8 cellular contexts compared by ENCODE assay signal in the genomic region with DNA sequence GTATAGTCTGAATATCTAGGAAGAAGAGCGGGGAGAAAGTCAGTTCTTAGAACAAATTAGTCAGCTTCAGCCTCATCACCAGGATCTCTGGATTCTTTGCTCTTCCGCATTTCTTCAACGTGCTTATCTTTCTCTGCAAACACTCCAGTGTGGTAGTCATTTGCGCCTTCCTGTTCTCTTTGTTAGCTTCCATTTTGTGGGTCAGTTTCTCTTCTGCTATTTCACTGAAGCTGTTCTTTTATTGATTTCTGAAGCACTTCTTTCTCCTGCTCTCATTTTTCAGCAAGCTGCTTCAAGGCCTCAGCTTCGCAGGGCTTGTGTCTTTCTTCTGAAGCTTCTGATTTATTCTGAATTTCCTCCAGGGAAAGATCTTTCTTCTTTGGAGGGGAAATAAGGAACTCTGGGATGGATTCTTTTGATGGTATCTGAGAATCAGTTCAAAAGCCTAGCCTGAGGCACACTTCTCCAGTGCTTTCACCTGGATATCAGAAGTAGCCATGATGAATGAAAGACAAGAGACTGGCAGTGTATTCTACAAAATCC. TPM values are rescaled to one million over a fixed set of nuclear protein-coding genes. Genes with fewer than 3 reads are reported as not detected.
DNase-seq lines count a peak whose midpoint lies in the region; ATAC-seq and TF ChIP-seq lines count a peak whose summit lies in the region.

No MANE protein-coding gene starts in this region.

- H3K4ac ChIP-seq in IMR-90 (ENCODE audit: low read depth, low read length), result no peak overlapping the region

- no peak for TF ChIP-seq POLR2A in IMR-90 (IDR thresholded peaks at IDR 0.05; ENCODE audit: low read depth, low read length)

- H3K4me1 ChIP-seq in IMR-90 (ENCODE audit: control insufficient read depth, insufficient read depth, low read length), result no peaks in the 10 kb centered on the region
- peaks cover 10% of the 10 kb centered on the region for H3K4me1 ChIP-seq in smooth muscle cell (ENCODE audit: low read depth)

- H3K14ac ChIP-seq in IMR-90 (replicated peaks; ENCODE audit: low read depth, low read length), result no peak overlapping the region

- no peak overlapping the region for H2BK15ac ChIP-seq in IMR-90 (ENCODE audit: low read depth, low read length)

- H3K36me3 ChIP-seq in IMR-90 (ENCODE audit: control insufficient read depth, insufficient read depth, low read length), result no peaks in the 10 kb centered on the region
- no peaks in the 10 kb centered on the region for H3K36me3 ChIP-seq in smooth muscle cell (ENCODE audit: low read depth)

- H3K4me3 Mint-ChIP-seq in dendritic cell treated with granulocyte-macrophage colony-stimulating factor and Interleukin-4, amounts not matched to agents 40 ng/mL and 50 ng/mL, for 4 days, result peak overlapping the region; percentile 64

- H3K27ac Mint-ChIP-seq in dendritic cell treated with granulocyte-macrophage colony-stimulating factor and Interleukin-4, amounts not matched to agents 40 ng/mL and 50 ng/mL, for 4 days, result peak overlapping the region; percentile 95

- ATAC-seq in GM19455 (IDR thresholded peaks at IDR 0.05; ENCODE audit: unreplicated experiment) (peak; percentile 76), IMR-90 (ENCODE audit: low read depth) (no peak; the same call in none of the 2 replicates), SK-N-SH treated with all-trans-retinoic acid at 6 μM for 48 hours (no peak), HG03457 (IDR thresholded peaks at IDR 0.05; ENCODE audit: unreplicated experiment) (no peak)

- TF ChIP-seq RAD21 in IMR-90 (IDR thresholded peaks at IDR 0.05; ENCODE audit: low read length), result no peak

- intact Hi-C loops in IMR-90 (cut with micrococcal nuclease), result no loop called here
- intact Hi-C loops in dendritic cell treated with granulocyte-macrophage colony-stimulating factor and Interleukin-4, amounts not matched to agents 40 ng/mL and 50 ng/mL, for 4 days (cut with micrococcal nuclease), result loop anchor here (2.0 kb wide), 1 partner anchor 13 kb away; a partner anchor contains a TSS

- H2BK120ac ChIP-seq in IMR-90 (ENCODE audit: low read depth, low read length), result no peak overlapping the region

- no peaks in the 10 kb centered on the region for H3K9me1 ChIP-seq in IMR-90 (ENCODE audit: insufficient read depth, low read length)

- peak overlapping the region in 1 of 2 experiments; percentile 20; a peak in 1 of 4 replicates for H4K8ac ChIP-seq in IMR-90 (ENCODE audit: low read depth in 2 of 2, low read length in 2 of 2)

- H3K18ac ChIP-seq in IMR-90 (ENCODE audit: low read depth, low read length), result no peak overlapping the region; the same call in 1 of the 2 replicates

- no peak overlapping the region for H2AK5ac ChIP-seq in IMR-90 (ENCODE audit: low read depth, low read length)

- no peak overlapping the region for H2AK9ac ChIP-seq in IMR-90 (replicated peaks; ENCODE audit: low read depth, low read length, poor library complexity)

- no peak overlapping the region; the same call in 1 of the 2 replicates for H4K5ac ChIP-seq in IMR-90 (ENCODE audit: low read depth, low read length)

- H3K4me3 ChIP-seq in IMR-90 (ENCODE audit: insufficient read depth, low read depth, low read length) (no peak overlapping the region), smooth muscle cell (peak overlapping the region; percentile 38)

- no peaks in the 10 kb centered on the region for H3K79me1 ChIP-seq in IMR-90 (ENCODE audit: low read depth in 1 of 2, low read length in 2 of 2)

- H3K4me1 Mint-ChIP-seq in dendritic cell treated with granulocyte-macrophage colony-stimulating factor and Interleukin-4, amounts not matched to agents 40 ng/mL and 50 ng/mL, for 4 days (ENCODE audit: low read depth), result peaks cover 40% of the 10 kb centered on the region

- H4K20me1 ChIP-seq in IMR-90 (ENCODE audit: insufficient read depth, low read length) (no peaks in the 10 kb centered on the region), smooth muscle cell (ENCODE audit: low read depth) (no peaks in the 10 kb centered on the region)

- H2BK5ac ChIP-seq in IMR-90 (ENCODE audit: low read depth, low read length, poor library complexity, severe bottlenecking), result no peak overlapping the region

- H3K9me3 ChIP-seq in IMR-90 (ENCODE audit: control insufficient read depth, insufficient read depth, low read length), result no peaks in the 10 kb centered on the region
- no peaks in the 10 kb centered on the region for H3K9me3 ChIP-seq in smooth muscle cell (replicated peaks; ENCODE audit: low read depth)

- no peaks in the 10 kb centered on the region for H3K27me3 Mint-ChIP-seq in dendritic cell treated with granulocyte-macrophage colony-stimulating factor and Interleukin-4, amounts not matched to agents 40 ng/mL and 50 ng/mL, for 4 days

- no peaks in the 10 kb centered on the region for H3K9me3 Mint-ChIP-seq in dendritic cell treated with granulocyte-macrophage colony-stimulating factor and Interleukin-4, amounts not matched to agents 40 ng/mL and 50 ng/mL, for 4 days

- H3K79me2 ChIP-seq in smooth muscle cell (ENCODE audit: low read depth), result no peaks in the 10 kb centered on the region

- no peak overlapping the region for H3K27ac ChIP-seq in IMR-90 (ENCODE audit: insufficient read depth, low read length)
- peak overlapping the region; percentile 92 for H3K27ac ChIP-seq in smooth muscle cell (ENCODE audit: low read depth)

- DNase-seq in CMK (ENCODE audit: low read depth) (peak; percentile 85), IMR-90 (peak; percentile 33), smooth muscle cell (lab: John Stamatoyannopoulos, UW; ENCODE audit: unreplicated experiment) (no peak)
- DNase-seq in activated effector memory CD4-positive, alpha-beta T cell treated with Interleukin-2 at 50 U/mL for 16 hours, result no peak

- no peak overlapping the region for H3K56ac ChIP-seq in IMR-90 (ENCODE audit: extremely low read depth, insufficient read depth, low read length)

- in situ Hi-C loops in IMR-90 (cut with MboI; ENCODE audit: low sequenced_read_pairs), result no loop called here

- peaks cover 21% of the 10 kb centered on the region for H3K36me3 Mint-ChIP-seq in dendritic cell treated with granulocyte-macrophage colony-stimulating factor and Interleukin-4, amounts not matched to agents 40 ng/mL and 50 ng/mL, for 4 days (ENCODE audit: low read depth)

- CTCF ChIA-PET in IMR-90 (lab: Yijun Ruan, JAX), result interaction anchor here (1.3 kb wide), 1 partner anchor 10 kb away, joined by 3 read pairs; no protein-coding TSS in a partner anchor

- H3K4me2 ChIP-seq in IMR-90 (ENCODE audit: low read depth, low read length) (peak overlapping the region; percentile 21; the same call in 1 of the 2 replicates), smooth muscle cell (peak overlapping the region; percentile 77)

- no peak overlapping the region for H3K23ac ChIP-seq in IMR-90 (ENCODE audit: low read depth, low read length)

- TF ChIP-seq CTCF in IMR-90 (conservative IDR thresholded peaks at IDR 0.05; ENCODE audit: low read depth, low read length), result no peak
- no peak for TF ChIP-seq CTCF in smooth muscle cell (IDR thresholded peaks at IDR 0.05; ENCODE audit: borderline replicate concordance, insufficient read depth, poor library complexity, severe bottlenecking)

- H3F3A ChIP-seq in smooth muscle cell (ENCODE audit: low read depth), result peaks cover 9% of the 10 kb centered on the region

- no peak overlapping the region for H2BK20ac ChIP-seq in IMR-90 (ENCODE audit: low read depth, low read length)

- H4K91ac ChIP-seq in IMR-90 (ENCODE audit: insufficient read depth, low read depth, low read length), result no peak overlapping the region

- H3K27me3 ChIP-seq in IMR-90 (ENCODE audit: control insufficient read depth, insufficient read depth, low read length) (no peaks in the 10 kb centered on the region), smooth muscle cell (ENCODE audit: low read depth) (no peaks in the 10 kb centered on the region)

- H3K9ac ChIP-seq in IMR-90 (ENCODE audit: low read depth, low read length), result no peak overlapping the region
- H3K9ac ChIP-seq in smooth muscle cell (ENCODE audit: low read depth), result peak overlapping the region; percentile 81

- BruUV-seq in IMR-90 (replicated peaks; lab: Mats Ljungman, UMichigan), result no TSS peak

- POLR2A ChIA-PET in IMR-90 (lab: Charles Lee; ENCODE audit: unreplicated experiment), result interaction anchor here (0.7 kb wide), 1 partner anchor 62 kb away, joined by 3 read pairs; no protein-coding TSS in a partner anchor

- 70% methylated on average over 3 of the region's 5 CpGs; no CpG with 5 or more reads in 1 of the 2 experiments for WGBS in IMR-90 (ENCODE audit: extremely low coverage in 2 of 2, insufficient read length in 1 of 2), 2 experiments
- WGBS in smooth muscle cell (ENCODE audit: low lambda C conversion rate), result 13% methylated on average over 5 of the region's 5 CpGs

- H2AFZ ChIP-seq in IMR-90 (replicated peaks; ENCODE audit: low read length, poor library complexity), result no peak overlapping the region
- H2AFZ ChIP-seq in smooth muscle cell (ENCODE audit: low read depth), result peak overlapping the region; percentile 100

- dilution Hi-C loops in IMR-90 (cut with HindIII; ENCODE audit: low sequenced_read_pairs, unreplicated experiment), result no loop called here

TF ChIP-seq in SK-N-SH treated with all-trans-retinoic acid at 6 μM for 48 hours, 23 proteins besides CTCF, POLR2A, EP300 and RAD21:
- no peak for TF ChIP-seq OSR1 (CRISPR knock-in tag; IDR thresholded peaks at IDR 0.05)
TF ChIP-seq in SK-N-SH treated with all-trans-retinoic acid at 6 μM for 48 hours: peak in this region for 0.

RNA-seq across cellular contexts. Expression of a gene that starts 13.5 kb away (rescaled TPM):
- total RNA-seq in IMR-90 (2012; rRNA removed) (3.4 and 6.1 TPM in 2 replicates), smooth muscle cell (11.2 and 12.0 TPM in 2 replicates)
- polyA plus RNA-seq in IMR-90 (2012; rRNA removed) (4.0 and 5.2 TPM in 2 replicates), smooth muscle cell (7.3 and 11.1 TPM in 2 replicates)
- 0.99 and 2.3 TPM in 2 replicates for polyA plus RNA-seq in IMR-90 (2012; cell fraction: cytosol; rRNA removed)
- polyA plus RNA-seq in IMR-90 (2012; cell fraction: nucleus; rRNA removed; ENCODE audit: low replicate concordance), result 0.72 and 4.3 TPM in 2 replicates

RNA-seq across cellular contexts. Expression of a gene that starts 55.9 kb away (rescaled TPM):
- total RNA-seq in IMR-90 (2012; rRNA removed) (2.5 and 3.3 TPM in 2 replicates), smooth muscle cell (2.2 and 2.9 TPM in 2 replicates)
- polyA plus RNA-seq in IMR-90 (2012; rRNA removed) (0.99 and 1.2 TPM in 2 replicates), smooth muscle cell (1.7 and 1.8 TPM in 2 replicates)
- polyA plus RNA-seq in IMR-90 (2012; cell fraction: cytosol; rRNA removed), result 0.44 and 1.1 TPM in 2 replicates
- polyA plus RNA-seq in IMR-90 (2012; cell fraction: nucleus; rRNA removed; ENCODE audit: low replicate concordance), result 0.26 and 0.78 TPM in 2 replicates

Comparison
In these comparisons a context has a peak if more than half of its experiments do, and no peak if none do; other contexts are left out.
1. DNase-seq: peak in CMK (single experiment) and IMR-90 (single experiment); none in smooth muscle cell (single experiment) and activated effector memory CD4-positive, alpha-beta T cell treated with Interleukin-2 at 50 U/mL for 16 hours (single experiment).